20 cellular contexts compared by ENCODE assay signal in genomic region chr6:156589281-156589680, GRCh38.
DNase-seq lines count a peak whose midpoint lies in the region; ATAC-seq and TF ChIP-seq lines count a peak whose summit lies in the region.
"Had no signal": no experiment of that assay in that cellular context is flagged by ENCODE, and none has a peak within 500 bp of the region (broad histone marks: within the 10 kb centered on the region; RNA-seq: fewer than 3 reads in every experiment).

No MANE protein-coding gene starts in this region.

- H3K4me1 ChIP-seq in adipocyte (ENCODE audit: control insufficient read depth, insufficient read depth, low read length) = no peaks in the 10 kb centered on the region
- H3K4me1 ChIP-seq: gastroesophageal sphincter, right atrium auricular region, suprapubic skin had no signal

- peaks cover 8% of the 10 kb centered on the region for H3K9me3 ChIP-seq in adipocyte (ENCODE audit: control insufficient read depth, low read length)
- H3K9me3 ChIP-seq: gastroesophageal sphincter, right atrium auricular region, suprapubic skin had no signal

- no peaks in the 10 kb centered on the region for H3K36me3 ChIP-seq in adipocyte (ENCODE audit: control insufficient read depth, insufficient read depth, low read length, severe bottlenecking)
- H3K36me3 ChIP-seq: gastroesophageal sphincter, right atrium auricular region, suprapubic skin had no signal

- peaks cover 12% of the 10 kb centered on the region for H3K27me3 ChIP-seq in adipocyte (replicated peaks; ENCODE audit: control insufficient read depth, insufficient read depth, low read length)
- H3K27me3 ChIP-seq: gastroesophageal sphincter, right atrium auricular region, suprapubic skin had no signal

- DNase-seq in GM04503 (ENCODE audit: low read depth) (peak; percentile 42), adipocyte (ENCODE audit: low read depth) (peak; percentile 82), fibroblast of villous mesenchyme (ENCODE audit: low read depth) (peak; percentile 75), stromal cell of bone marrow (ENCODE audit: low read depth) (peak; percentile 74), SIG-M5 treated with dmso at 0.1 percent for 504 hours (lab: John Stamatoyannopoulos, UW; ENCODE audit: unreplicated experiment) (no peak), medulla oblongata (ENCODE audit: extremely low spot score) (no peak)
- DNase-seq: activated CD4-positive, alpha-beta T cell treated with anti-CD3 and anti-CD28 coated beads for 1 hour; activated CD8-positive, alpha-beta memory T cell treated with anti-CD3 and anti-CD28 coated beads, Interleukin-2, amount 50 U/mL, for 48 hours; activated naive CD4-positive, alpha-beta T cell treated with Interleukin-2 at 50 U/mL for 16 hours; COR-L47; effector CD4-positive, alpha-beta T cell; KG1; nephron progenitor cell; NK-92 treated with Interleukin-12 subunit alpha and Interleukin-12 subunit beta, amount 100 ng/mL, for 24 hours; stimulated activated CD4-positive, alpha-beta T cell treated with anti-CD3 and anti-CD28 coated beads, Interleukin-2, amount 100 ng/mL, for 24 hours; T-helper 17 cell had no signal

- H3K4me3 ChIP-seq in adipocyte (ENCODE audit: low read length) = no peak overlapping the region
- no peak overlapping the region for H3K4me3 ChIP-seq in fibroblast of villous mesenchyme (ENCODE audit: low read depth, low read length)
- H3K4me3 ChIP-seq: gastroesophageal sphincter, right atrium auricular region, suprapubic skin had no signal

- H3K9ac ChIP-seq in adipocyte (ENCODE audit: low read length) = no peak overlapping the region

- no peak for TF ChIP-seq CTCF in fibroblast of villous mesenchyme (IDR thresholded peaks at IDR 0.05; ENCODE audit: insufficient read depth, low read depth, low read length)

- no peak for ATAC-seq in HG03460 (IDR thresholded peaks at IDR 0.05; ENCODE audit: unreplicated experiment)
- ATAC-seq: gastroesophageal sphincter, T-helper 17 cell had no signal

Comparison
In these comparisons a context has a peak if more than half of its experiments do, and no peak if none do; other contexts are left out.
1. DNase-seq: peak in GM04503 (single experiment), adipocyte (single experiment), fibroblast of villous mesenchyme (single experiment) and stromal cell of bone marrow (single experiment); none in SIG-M5 treated with dmso at 0.1 percent for 504 hours (single experiment) and medulla oblongata (single experiment).